In the genomic region with DNA sequence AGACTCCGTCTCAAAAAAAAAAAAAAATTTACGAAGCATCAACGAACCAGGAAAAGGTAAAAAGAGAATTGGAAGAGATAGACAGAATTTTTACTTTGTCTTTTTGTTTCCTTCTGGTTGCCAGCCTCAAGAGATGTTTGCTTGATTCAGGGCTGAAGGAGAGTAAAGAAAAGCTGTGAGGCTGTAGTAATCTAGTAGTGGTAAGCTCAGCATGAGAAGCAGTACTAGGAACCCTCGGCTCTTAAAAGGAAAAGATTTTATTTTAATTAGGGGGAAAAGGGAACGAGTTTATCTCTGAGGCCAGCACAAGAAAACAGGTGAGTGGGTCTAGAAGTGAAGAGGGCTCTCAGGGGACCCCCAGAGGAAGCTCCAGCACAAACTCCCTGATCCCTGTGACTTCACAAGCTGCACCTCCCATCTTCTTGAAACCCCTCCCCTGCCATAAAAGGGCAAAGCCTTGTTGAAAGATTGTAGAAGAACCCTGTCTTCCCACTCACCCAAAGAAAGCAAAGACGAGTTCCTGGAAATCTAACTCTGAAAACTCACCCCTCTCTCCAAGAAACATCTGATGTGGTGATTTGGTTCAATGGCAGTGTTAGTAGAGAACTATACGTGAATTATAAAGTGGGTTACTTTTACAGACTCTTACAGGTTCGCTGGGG, we compare ENCODE assay signal across 14 cellular contexts. TPM values are rescaled to one million over a fixed set of nuclear protein-coding genes. Genes with fewer than 3 reads are reported as not detected.
DNase-seq lines count a peak whose midpoint lies in the region; ATAC-seq and TF ChIP-seq lines count a peak whose summit lies in the region.
"Had no signal": no experiment of that assay in that cellular context is flagged by ENCODE, and none has a peak within 500 bp of the region (broad histone marks: within the 10 kb centered on the region; RNA-seq: fewer than 3 reads in every experiment).

No MANE protein-coding gene starts in this region.

- no peak overlapping the region for H3K18ac ChIP-seq in mesendoderm (ENCODE audit: low read length)

- no peak overlapping the region for H2BK120ac ChIP-seq in mesendoderm (ENCODE audit: low read depth, low read length)

- H3K4me1 ChIP-seq in CD4-positive, CD25-positive, alpha-beta regulatory T cell (ENCODE audit: control insufficient read depth, insufficient read depth, low read length, poor library complexity, severe bottlenecking) = peaks cover 10% of the 10 kb centered on the region
- peaks cover 25% of the 10 kb centered on the region for H3K4me1 ChIP-seq in HEK293 (ENCODE audit: control insufficient read depth, insufficient read depth, low read length)
- H3K4me1 ChIP-seq in mesendoderm (ENCODE audit: control insufficient read depth, low read depth, low read length) = peaks cover 4% of the 10 kb centered on the region
- H3K4me1 ChIP-seq in neural progenitor cell = peaks cover 18% of the 10 kb centered on the region
- H3K4me1 ChIP-seq: BLaER1 had no signal

- H3K4me3 ChIP-seq in CD4-positive, CD25-positive, alpha-beta regulatory T cell (ENCODE audit: low read depth, low read length) = no peak overlapping the region
- H3K4me3 ChIP-seq in HEK293 (ENCODE audit: low read depth, low read length) (no peak overlapping the region), mesendoderm (ENCODE audit: low read length) (no peak overlapping the region), neural progenitor cell (no peak overlapping the region)
- H3K4me3 ChIP-seq: BLaER1, pancreas had no signal

- H3K27me3 ChIP-seq in CD4-positive, CD25-positive, alpha-beta regulatory T cell (ENCODE audit: control insufficient read depth, insufficient read depth, low read length) = peaks cover 11% of the 10 kb centered on the region
- H3K27me3 ChIP-seq in mesendoderm (ENCODE audit: insufficient read depth, low read length, poor library complexity) (no peaks in the 10 kb centered on the region), neural progenitor cell (no peaks in the 10 kb centered on the region)
- H3K27me3 ChIP-seq: BLaER1, pancreas had no signal

- peaks cover 6 to 38% (median 20%) of the 10 kb centered on the region in 4 donors for H3K4me1 Mint-ChIP-seq in CD4-positive, CD25-positive, alpha-beta regulatory T cell
- H3K4me1 Mint-ChIP-seq in activated naive CD4-positive, alpha-beta T cell treated with anti-CD3 and anti-CD28 coated beads, Interleukin-2, amount 10 ng/mL, durations not matched to agents 7 days and 5 days = peaks cover 80% of the 10 kb centered on the region
- peaks cover 4% of the 10 kb centered on the region for H3K4me1 Mint-ChIP-seq in neural progenitor cell

- no peaks in the 10 kb centered on the region for H3K36me3 Mint-ChIP-seq in CD4-positive, CD25-positive, alpha-beta regulatory T cell
- H3K36me3 Mint-ChIP-seq in activated naive CD4-positive, alpha-beta T cell treated with anti-CD3 and anti-CD28 coated beads, Interleukin-2, amount 10 ng/mL, durations not matched to agents 7 days and 5 days = peaks cover 16% of the 10 kb centered on the region
- H3K36me3 Mint-ChIP-seq in neural progenitor cell = no peaks in the 10 kb centered on the region

- H3K27ac ChIP-seq in CD4-positive, CD25-positive, alpha-beta regulatory T cell (ENCODE audit: insufficient read depth, low read length, poor library complexity, severe bottlenecking) = no peak overlapping the region
- H3K27ac ChIP-seq in HEK293 (ENCODE audit: extremely low read depth, low read depth, low read length) (no peak overlapping the region), mesendoderm (ENCODE audit: low read depth, low read length) (no peak overlapping the region), neural progenitor cell (no peak overlapping the region)
- H3K27ac ChIP-seq: BLaER1, pancreas had no signal

- TF ChIP-seq CTCF in HEK293 (tag by site-specific recombination; IDR thresholded peaks at IDR 0.05) (no peak), neural progenitor cell (IDR thresholded peaks at IDR 0.05) (no peak), GM10248 (IDR thresholded peaks at IDR 0.05; ENCODE audit: control extremely low read depth, extremely low read depth, low read depth, missing control alignments) (no peak)

- H3K79me1 ChIP-seq in mesendoderm (ENCODE audit: low read length) = peaks cover 5% of the 10 kb centered on the region

- no peak overlapping the region for H2BK15ac ChIP-seq in mesendoderm (replicated peaks; ENCODE audit: low read depth)

- peaks cover 3% of the 10 kb centered on the region for H3F3A ChIP-seq in neural progenitor cell (ENCODE audit: low read depth)

- H4K8ac ChIP-seq in mesendoderm (ENCODE audit: low read depth, low read length) = no peak overlapping the region

- WGBS in mesendoderm (ENCODE audit: extremely low coverage, insufficient coverage, low lambda C conversion rate) = no CpG with 5 or more reads among the region's 8 CpGs

- POLR2A ChIA-PET in HEK293 (lab: Yijun Ruan, JAX) (interaction anchor here (0.7 kb wide), 1 partner anchor 323 kb away, joined by 3 read pairs; no protein-coding TSS in a partner anchor), GM10248 (lab: Yijun Ruan, JAX) (no interaction called here)

- peak overlapping the region in 2 of 4 donors; percentile 19 to 42 for H3K4me3 Mint-ChIP-seq in CD4-positive, CD25-positive, alpha-beta regulatory T cell
- peak overlapping the region; percentile 65 for H3K4me3 Mint-ChIP-seq in activated naive CD4-positive, alpha-beta T cell treated with anti-CD3 and anti-CD28 coated beads, Interleukin-2, amount 10 ng/mL, durations not matched to agents 7 days and 5 days
- H3K4me3 Mint-ChIP-seq in neural progenitor cell = no peak overlapping the region

- peak in 1 of 3 donors; percentile 87 for DNase-seq in CD4-positive, CD25-positive, alpha-beta regulatory T cell
- peak; percentile 58 for DNase-seq in activated naive CD4-positive, alpha-beta T cell treated with anti-CD3 and anti-CD28 coated beads, Interleukin-2, amount 10 ng/mL, durations not matched to agents 7 days and 5 days
- DNase-seq in mesendoderm (peak; percentile 56), neural progenitor cell (ENCODE audit: low spot score) (no peak), NCI-H146 treated with DMSO at 0.1 percent for 48 hours (lab: John Stamatoyannopoulos, UW; ENCODE audit: unreplicated experiment) (no peak), COLO668 (lab: John Stamatoyannopoulos, UW; ENCODE audit: unreplicated experiment) (no peak), GM10248 (ENCODE audit: extremely low spot score) (no peak)
- DNase-seq: activated gamma-delta T cell treated with Interleukin-2 at 50 U/mL for 16 hours, NCI-H1417 treated with DMSO at 0.1 percent for 48 hours, NCI-H526 treated with DMSO at 0.1 percent for 48 hours, pancreas, SIG-M5 had no signal

- no peak overlapping the region for H4K5ac ChIP-seq in mesendoderm (ENCODE audit: low read length)

- H3K23ac ChIP-seq in mesendoderm (ENCODE audit: low read length) = no peak overlapping the region

- H3K4me2 ChIP-seq in mesendoderm (ENCODE audit: low read length) (no peak overlapping the region), neural progenitor cell (no peak overlapping the region)
- H3K4me2 ChIP-seq: BLaER1 had no signal

- H3K56ac ChIP-seq in mesendoderm (ENCODE audit: low read length) = no peak overlapping the region

- H3K79me2 ChIP-seq in mesendoderm (ENCODE audit: control insufficient read depth, insufficient read depth, low read length) (peaks cover 44% of the 10 kb centered on the region), neural progenitor cell (ENCODE audit: low read depth) (peaks cover 84% of the 10 kb centered on the region)

- no peaks in the 10 kb centered on the region for H3K9me3 ChIP-seq in CD4-positive, CD25-positive, alpha-beta regulatory T cell (ENCODE audit: control insufficient read depth in 2 of 2, low read length in 2 of 2)
- H3K9me3 ChIP-seq in HEK293 (ENCODE audit: control insufficient read depth, insufficient read depth, low read depth, low read length) (no peaks in the 10 kb centered on the region), neural progenitor cell (ENCODE audit: low read depth) (no peaks in the 10 kb centered on the region)
- H3K9me3 ChIP-seq: BLaER1, pancreas had no signal

- no peaks in the 10 kb centered on the region for H3K36me3 ChIP-seq in CD4-positive, CD25-positive, alpha-beta regulatory T cell (ENCODE audit: control insufficient read depth, insufficient read depth, low read length)
- H3K36me3 ChIP-seq in HEK293 (ENCODE audit: control insufficient read depth in 2 of 2, insufficient read depth in 1 of 2, low read length in 2 of 2) (no peaks in the 10 kb centered on the region), mesendoderm (ENCODE audit: control insufficient read depth, insufficient read depth, low read length) (no peaks in the 10 kb centered on the region), neural progenitor cell (no peaks in the 10 kb centered on the region)
- H3K36me3 ChIP-seq: BLaER1, pancreas had no signal

- H3K9ac ChIP-seq in mesendoderm (ENCODE audit: low read length) = no peak overlapping the region
- H3K9ac ChIP-seq in neural progenitor cell = no peak overlapping the region
- H3K9ac ChIP-seq: BLaER1 had no signal

- peaks cover 23% of the 10 kb centered on the region for H3K27me3 Mint-ChIP-seq in CD4-positive, CD25-positive, alpha-beta regulatory T cell
- H3K27me3 Mint-ChIP-seq in activated naive CD4-positive, alpha-beta T cell treated with anti-CD3 and anti-CD28 coated beads, Interleukin-2, amount 10 ng/mL, durations not matched to agents 7 days and 5 days = no peaks in the 10 kb centered on the region
- peaks cover 3% of the 10 kb centered on the region for H3K27me3 Mint-ChIP-seq in neural progenitor cell (ENCODE audit: insufficient read depth, low read depth)

- H2AFZ ChIP-seq in neural progenitor cell (replicated peaks) = no peak overlapping the region

- no peaks in the 10 kb centered on the region for H3K9me3 Mint-ChIP-seq in CD4-positive, CD25-positive, alpha-beta regulatory T cell
- no peaks in the 10 kb centered on the region for H3K9me3 Mint-ChIP-seq in activated naive CD4-positive, alpha-beta T cell treated with anti-CD3 and anti-CD28 coated beads, Interleukin-2, amount 10 ng/mL, durations not matched to agents 7 days and 5 days
- no peaks in the 10 kb centered on the region for H3K9me3 Mint-ChIP-seq in neural progenitor cell

- CTCF ChIA-PET in HEK293 (lab: Yijun Ruan, JAX) = interaction anchor here (0.6 kb wide), 1 partner anchor 88 kb away, joined by 3 read pairs; no protein-coding TSS in a partner anchor
- CTCF ChIA-PET in activated naive CD4-positive, alpha-beta T cell treated with anti-CD3 and anti-CD28 coated beads, Interleukin-2, amount 10 ng/mL, durations not matched to agents 7 days and 5 days (lab: Charles Lee) = interaction anchor here (0.5 to 2.2 kb wide), 2 partner anchors 56 to 161 kb away, joined by 3 to 10 read pairs; no protein-coding TSS in a partner anchor
- CTCF ChIA-PET in GM10248 (lab: Yijun Ruan, JAX) = interaction anchor here (1.1 kb wide), 1 partner anchor 12 kb away, joined by 3 read pairs; no protein-coding TSS in a partner anchor

- peak overlapping the region; percentile 49 to 84 (median 80) for H3K27ac Mint-ChIP-seq in CD4-positive, CD25-positive, alpha-beta regulatory T cell
- peak overlapping the region; percentile 96 for H3K27ac Mint-ChIP-seq in activated naive CD4-positive, alpha-beta T cell treated with anti-CD3 and anti-CD28 coated beads, Interleukin-2, amount 10 ng/mL, durations not matched to agents 7 days and 5 days
- H3K27ac Mint-ChIP-seq in neural progenitor cell = no peak overlapping the region

- no peak overlapping the region for H2AK5ac ChIP-seq in mesendoderm (ENCODE audit: low read length)

- ATAC-seq in CD4-positive, CD25-positive, alpha-beta regulatory T cell (ENCODE audit: low read depth in 2 of 2) = peak; percentile 7 to 42
- ATAC-seq: pancreas had no signal

- H2BK5ac ChIP-seq in mesendoderm (ENCODE audit: low read length) = no peak overlapping the region

- H3K4ac ChIP-seq in mesendoderm (ENCODE audit: low read depth, low read length) = no peak overlapping the region

- H4K20me1 ChIP-seq in neural progenitor cell (ENCODE audit: low read depth) = peaks cover 6% of the 10 kb centered on the region
- H4K20me1 ChIP-seq: BLaER1 had no signal

RNA-seq across cellular contexts. Expression of gene RBMS1, which starts 8.6 kb away (rescaled TPM):
- 58.4 TPM for total RNA-seq in CD4-positive, CD25-positive, alpha-beta regulatory T cell
- polyA plus RNA-seq in CD4-positive, CD25-positive, alpha-beta regulatory T cell = 10 to 100 TPM; 27.9 to 39.5 (median 32.5) TPM
- polyA plus RNA-seq in mesendoderm (2013, experiment 1 of 2) = 147 TPM
- polyA plus RNA-seq in mesendoderm (2013, experiment 2 of 2) = 139 TPM
- total RNA-seq in neural progenitor cell (ENCODE audit: low replicate concordance) = 70.5 and 101 TPM in 2 replicates

Comparison
In these comparisons a context has a peak if more than half of its experiments do, and no peak if none do; other contexts are left out.
1. DNase-seq: peak in activated naive CD4-positive, alpha-beta T cell treated with anti-CD3 and anti-CD28 coated beads, Interleukin-2, amount 10 ng/mL, durations not matched to agents 7 days and 5 days (single experiment) and mesendoderm (single experiment); none in neural progenitor cell (single experiment), NCI-H146 treated with DMSO at 0.1 percent for 48 hours (single experiment), COLO668 (single experiment) and GM10248 (single experiment).